ENCODE assay signal across 8 cellular contexts in the genomic region with DNA sequence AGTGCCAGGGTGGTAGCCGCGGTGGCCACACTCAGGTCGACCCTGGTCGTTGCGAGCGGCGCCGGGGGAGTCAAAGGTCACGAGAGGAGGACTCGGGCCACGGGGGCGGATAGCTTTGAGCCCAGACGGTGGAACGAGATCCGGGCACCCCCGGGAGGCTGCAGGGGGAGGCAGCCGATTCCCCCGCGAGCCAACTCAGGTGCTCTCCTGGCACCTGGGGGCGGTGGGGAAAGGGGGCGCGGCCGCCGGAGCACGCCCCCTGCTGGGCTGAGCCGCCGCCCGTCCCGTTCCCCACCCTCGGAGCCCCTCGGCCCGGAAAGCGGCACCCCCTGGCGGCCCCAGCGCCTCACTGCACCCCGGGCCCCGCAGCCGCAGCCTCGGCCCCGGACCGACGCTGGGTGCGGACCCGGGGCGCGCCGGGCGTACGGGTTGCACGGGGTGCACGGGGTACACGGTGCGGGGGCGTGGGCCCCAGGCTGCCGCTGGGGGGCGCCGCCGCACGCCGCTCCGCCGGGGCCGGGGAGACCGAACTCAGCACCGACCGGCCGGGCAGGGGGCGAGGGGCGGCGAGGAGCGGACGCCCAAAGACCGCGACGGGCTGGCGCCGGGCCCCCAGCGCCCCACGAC. TPM values are rescaled to one million over a fixed set of nuclear protein-coding genes. Genes with fewer than 3 reads are reported as not detected.
DNase-seq lines count a peak whose midpoint lies in the region; ATAC-seq lines count a peak whose summit lies in the region.

No MANE protein-coding gene starts in this region.

- H3K4me3 ChIP-seq in esophagus (ENCODE audit: low read depth in 1 of 2, low read length in 2 of 2) = peak overlapping the region; percentile 48 to 51

- H3K9me3 ChIP-seq in esophagus (ENCODE audit: control insufficient read depth in 2 of 2, insufficient read depth in 1 of 2, low read depth in 1 of 2, low read length in 1 of 2) = no peaks in the 10 kb centered on the region

- peak overlapping the region; percentile 9 to 58 for H3K27ac ChIP-seq in esophagus (ENCODE audit: low read depth in 2 of 2, low read length in 1 of 2)

- no peaks in the 10 kb centered on the region for H3K36me3 ChIP-seq in esophagus (ENCODE audit: control insufficient read depth in 2 of 2, insufficient read depth in 2 of 2, low read length in 1 of 2)

- ATAC-seq in HG02981 (IDR thresholded peaks at IDR 0.05; ENCODE audit: unreplicated experiment) = peak; percentile 41

- H3K27me3 ChIP-seq in esophagus (ENCODE audit: control insufficient read depth in 1 of 2, insufficient read depth in 2 of 2, low read length in 2 of 2) = no peaks in the 10 kb centered on the region

- 0% methylated on average over 21 to 79 of the region's 79 CpGs for WGBS in esophagus, 2 donors

- H3K4me1 ChIP-seq in esophagus (ENCODE audit: control insufficient read depth in 2 of 2, insufficient read depth in 2 of 2, low read length in 1 of 2) = peaks cover 2 to 4% of the 10 kb centered on the region in 2 donors

- DNase-seq in NCI-H1694 treated with DMSO at 0.1 percent for 48 hours (lab: John Stamatoyannopoulos, UW) (peak; percentile 43), NCI-H1694 (lab: John Stamatoyannopoulos, UW) (no peak), NCI-H748 treated with DMSO at 0.1 percent for 48 hours (lab: John Stamatoyannopoulos, UW) (peak; percentile 44), myocyte (ENCODE audit: low read depth) (peak; percentile 61)
- peak; percentile 92 for DNase-seq in activated T-cell treated with anti-CD3 and anti-CD28 coated beads, Interleukin-2, amount 50 U/mL, for 1 hour
- DNase-seq in stimulated activated CD8-positive, alpha-beta memory T cell treated with anti-CD3 and anti-CD28 coated beads, Interleukin-7, amount 100 ng/mL, for 24 hours (ENCODE audit: low read depth) = peak; percentile 66

RNA-seq across cellular contexts. Expression of a gene that starts 0.5 kb away (rescaled TPM):
- polyA plus RNA-seq in esophagus = 1 to 10 TPM in 1 of 2 donors, under 1 TPM in 1; 0.32 to 1.3 TPM
- total RNA-seq in myocyte = 0.05 TPM in 1 of 2 replicates, not detected in the other
- 0.06 TPM for polyA plus RNA-seq in myocyte (2012)

RNA-seq across cellular contexts. Expression of a gene that starts 4.2 kb away (rescaled TPM):
- 10 to 100 TPM; 40.0 to 60.0 TPM for polyA plus RNA-seq in esophagus
- total RNA-seq in myocyte = 32.9 and 34.6 TPM in 2 replicates
- polyA plus RNA-seq in myocyte (2012) = 24.5 TPM

RNA-seq across cellular contexts. Expression of a gene that starts 19.2 kb away (rescaled TPM):
- polyA plus RNA-seq in esophagus = under 1 TPM; 0.31 to 0.65 TPM
- 0.31 and 0.48 TPM in 2 replicates for total RNA-seq in myocyte
- 0.55 TPM for polyA plus RNA-seq in myocyte (2012)

RNA-seq across cellular contexts. Expression of a gene that starts 46.9 kb away (rescaled TPM):
- 10 to 100 TPM; 32.1 to 61.5 TPM for polyA plus RNA-seq in esophagus
- total RNA-seq in myocyte = 42.2 and 44.3 TPM in 2 replicates
- 27.2 TPM for polyA plus RNA-seq in myocyte (2012)

RNA-seq across cellular contexts. Expression of a gene that starts 53.6 kb away (rescaled TPM):
- 10 to 100 TPM; 18.0 to 21.8 TPM for polyA plus RNA-seq in esophagus
- 38.1 and 41.3 TPM in 2 replicates for total RNA-seq in myocyte
- 42.4 TPM for polyA plus RNA-seq in myocyte (2012)
